ENCODE assay signal across 2 cellular contexts in the genomic region with DNA sequence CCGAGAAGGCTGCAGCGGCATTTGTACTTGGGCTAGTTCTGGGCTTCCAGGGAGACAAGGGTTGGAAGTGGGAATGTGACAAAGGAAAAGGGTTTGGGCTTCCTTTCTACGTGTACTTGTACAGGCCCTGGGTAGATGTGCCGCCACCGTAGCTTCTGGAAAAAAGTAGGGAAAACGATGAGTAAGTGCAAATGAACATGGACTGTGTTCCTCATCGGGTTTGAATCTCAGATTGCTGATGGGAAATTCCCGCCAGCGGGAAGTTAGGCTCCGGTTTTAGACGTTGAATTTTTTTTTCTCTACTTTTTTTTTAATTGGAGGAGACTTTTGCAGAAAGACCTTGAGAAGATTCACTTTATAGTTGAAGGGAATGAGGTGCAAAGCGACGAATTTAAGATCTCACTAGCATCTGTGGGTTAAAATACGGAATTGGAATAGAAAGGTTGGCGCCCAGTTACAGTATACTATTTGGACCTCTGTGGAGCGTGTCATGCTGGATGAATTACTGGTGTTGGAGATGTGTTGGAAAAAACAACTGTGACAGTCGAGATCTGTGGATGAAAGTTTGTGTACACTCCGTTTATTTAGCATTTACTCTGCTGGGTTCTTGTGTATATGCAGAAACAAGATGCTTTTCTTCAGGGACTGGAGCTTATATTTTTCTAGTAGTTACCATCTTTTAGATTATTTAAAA.
TF ChIP-seq lines count a peak whose summit lies in the region.

No MANE protein-coding gene starts in this region.

TF ChIP-seq in GM12878, 131 proteins besides CTCF, POLR2A, EP300 and RAD21 (continues in another document):
- TF ChIP-seq, protein P1, sequence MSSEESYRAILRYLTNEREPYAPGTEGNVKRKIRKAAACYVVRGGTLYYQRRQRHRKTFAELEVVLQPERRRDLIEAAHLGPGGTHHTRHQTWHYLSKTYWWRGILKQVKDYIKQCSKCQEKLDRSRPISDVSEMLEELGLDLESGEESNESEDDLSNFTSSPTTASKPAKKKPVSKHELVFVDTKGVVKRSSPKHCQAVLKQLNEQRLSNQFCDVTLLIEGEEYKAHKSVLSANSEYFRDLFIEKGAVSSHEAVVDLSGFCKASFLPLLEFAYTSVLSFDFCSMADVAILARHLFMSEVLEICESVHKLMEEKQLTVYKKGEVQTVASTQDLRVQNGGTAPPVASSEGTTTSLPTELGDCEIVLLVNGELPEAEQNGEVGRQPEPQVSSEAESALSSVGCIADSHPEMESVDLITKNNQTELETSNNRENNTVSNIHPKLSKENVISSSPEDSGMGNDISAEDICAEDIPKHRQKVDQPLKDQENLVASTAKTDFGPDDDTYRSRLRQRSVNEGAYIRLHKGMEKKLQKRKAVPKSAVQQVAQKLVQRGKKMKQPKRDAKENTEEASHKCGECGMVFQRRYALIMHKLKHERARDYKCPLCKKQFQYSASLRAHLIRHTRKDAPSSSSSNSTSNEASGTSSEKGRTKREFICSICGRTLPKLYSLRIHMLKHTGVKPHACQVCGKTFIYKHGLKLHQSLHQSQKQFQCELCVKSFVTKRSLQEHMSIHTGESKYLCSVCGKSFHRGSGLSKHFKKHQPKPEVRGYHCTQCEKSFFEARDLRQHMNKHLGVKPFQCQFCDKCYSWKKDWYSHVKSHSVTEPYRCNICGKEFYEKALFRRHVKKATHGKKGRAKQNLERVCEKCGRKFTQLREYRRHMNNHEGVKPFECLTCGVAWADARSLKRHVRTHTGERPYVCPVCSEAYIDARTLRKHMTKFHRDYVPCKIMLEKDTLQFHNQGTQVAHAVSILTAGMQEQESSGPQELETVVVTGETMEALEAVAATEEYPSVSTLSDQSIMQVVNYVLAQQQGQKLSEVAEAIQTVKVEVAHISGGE (CRISPR knock-in tag; IDR thresholded peaks at IDR 0.05): no peak
- TF ChIP-seq NR2C2 (IDR thresholded peaks at IDR 0.05; ENCODE audit: borderline replicate concordance, control insufficient read depth, insufficient read length, low read depth): no peak
- peak; percentile 49 to 64 for TF ChIP-seq IKZF2 (IDR thresholded peaks at IDR 0.05)
- no peak for TF ChIP-seq SMAD5 (IDR thresholded peaks at IDR 0.05; ENCODE audit: low read depth)
- TF ChIP-seq, protein P2, sequence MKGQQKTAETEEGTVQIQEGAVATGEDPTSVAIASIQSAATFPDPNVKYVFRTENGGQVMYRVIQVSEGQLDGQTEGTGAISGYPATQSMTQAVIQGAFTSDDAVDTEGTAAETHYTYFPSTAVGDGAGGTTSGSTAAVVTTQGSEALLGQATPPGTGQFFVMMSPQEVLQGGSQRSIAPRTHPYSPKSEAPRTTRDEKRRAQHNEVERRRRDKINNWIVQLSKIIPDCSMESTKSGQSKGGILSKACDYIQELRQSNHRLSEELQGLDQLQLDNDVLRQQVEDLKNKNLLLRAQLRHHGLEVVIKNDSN (IDR thresholded peaks at IDR 0.05; ENCODE audit: borderline replicate concordance, extremely low read length, insufficient read depth, low read depth, low read length): no peak
- TF ChIP-seq RB1 (IDR thresholded peaks at IDR 0.05; ENCODE audit: borderline replicate concordance): no peak
- TF ChIP-seq RELB (IDR thresholded peaks at IDR 0.05; ENCODE audit: low read depth): peak; percentile 64; the same call in 1 of the 2 replicates
- no peak for TF ChIP-seq ZNF274 (IDR thresholded peaks at IDR 0.05; ENCODE audit: insufficient read depth, insufficient read length)
- TF ChIP-seq PAX8 (IDR thresholded peaks at IDR 0.05): no peak
- TF ChIP-seq POLR2AphosphoS5 (IDR thresholded peaks at IDR 0.05; ENCODE audit: low read length): peak; percentile 35; the same call in 1 of the 2 replicates
- TF ChIP-seq ETV6 (conservative IDR thresholded peaks at IDR 0.05 in 1 of 2, IDR thresholded peaks at IDR 0.05 in 1 of 2; ENCODE audit: borderline replicate concordance in 1 of 2, low read depth in 1 of 2): no peak
- TF ChIP-seq ZZZ3 (IDR thresholded peaks at IDR 0.05; ENCODE audit: control insufficient read depth, insufficient read length, low read depth): no peak
- TF ChIP-seq SP1 (IDR thresholded peaks at IDR 0.05; ENCODE audit: low read depth, low read length): no peak
- no peak for TF ChIP-seq YY1 (IDR thresholded peaks at IDR 0.05; ENCODE audit: low read depth, low read length)
- TF ChIP-seq PKNOX1 (IDR thresholded peaks at IDR 0.05): no peak
- no peak for TF ChIP-seq SREBF1 (IDR thresholded peaks at IDR 0.05; ENCODE audit: low read length)
- no peak for TF ChIP-seq BHLHE40 (IDR thresholded peaks at IDR 0.05; ENCODE audit: borderline replicate concordance in 1 of 2, low read depth in 2 of 2, low read length in 1 of 2)

TF ChIP-seq in liver, 16 proteins besides CTCF, POLR2A, EP300 and RAD21:
- no peak for TF ChIP-seq RXRA (IDR thresholded peaks at IDR 0.05)
- TF ChIP-seq, protein P3, sequence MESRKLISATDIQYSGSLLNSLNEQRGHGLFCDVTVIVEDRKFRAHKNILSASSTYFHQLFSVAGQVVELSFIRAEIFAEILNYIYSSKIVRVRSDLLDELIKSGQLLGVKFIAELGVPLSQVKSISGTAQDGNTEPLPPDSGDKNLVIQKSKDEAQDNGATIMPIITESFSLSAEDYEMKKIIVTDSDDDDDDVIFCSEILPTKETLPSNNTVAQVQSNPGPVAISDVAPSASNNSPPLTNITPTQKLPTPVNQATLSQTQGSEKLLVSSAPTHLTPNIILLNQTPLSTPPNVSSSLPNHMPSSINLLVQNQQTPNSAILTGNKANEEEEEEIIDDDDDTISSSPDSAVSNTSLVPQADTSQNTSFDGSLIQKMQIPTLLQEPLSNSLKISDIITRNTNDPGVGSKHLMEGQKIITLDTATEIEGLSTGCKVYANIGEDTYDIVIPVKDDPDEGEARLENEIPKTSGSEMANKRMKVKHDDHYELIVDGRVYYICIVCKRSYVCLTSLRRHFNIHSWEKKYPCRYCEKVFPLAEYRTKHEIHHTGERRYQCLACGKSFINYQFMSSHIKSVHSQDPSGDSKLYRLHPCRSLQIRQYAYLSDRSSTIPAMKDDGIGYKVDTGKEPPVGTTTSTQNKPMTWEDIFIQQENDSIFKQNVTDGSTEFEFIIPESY (IDR thresholded peaks at IDR 0.05): no peak
- no peak for TF ChIP-seq YY1 (IDR thresholded peaks at IDR 0.05)
- TF ChIP-seq HNF4A (conservative IDR thresholded peaks at IDR 0.05): no peak
- TF ChIP-seq, protein P4, sequence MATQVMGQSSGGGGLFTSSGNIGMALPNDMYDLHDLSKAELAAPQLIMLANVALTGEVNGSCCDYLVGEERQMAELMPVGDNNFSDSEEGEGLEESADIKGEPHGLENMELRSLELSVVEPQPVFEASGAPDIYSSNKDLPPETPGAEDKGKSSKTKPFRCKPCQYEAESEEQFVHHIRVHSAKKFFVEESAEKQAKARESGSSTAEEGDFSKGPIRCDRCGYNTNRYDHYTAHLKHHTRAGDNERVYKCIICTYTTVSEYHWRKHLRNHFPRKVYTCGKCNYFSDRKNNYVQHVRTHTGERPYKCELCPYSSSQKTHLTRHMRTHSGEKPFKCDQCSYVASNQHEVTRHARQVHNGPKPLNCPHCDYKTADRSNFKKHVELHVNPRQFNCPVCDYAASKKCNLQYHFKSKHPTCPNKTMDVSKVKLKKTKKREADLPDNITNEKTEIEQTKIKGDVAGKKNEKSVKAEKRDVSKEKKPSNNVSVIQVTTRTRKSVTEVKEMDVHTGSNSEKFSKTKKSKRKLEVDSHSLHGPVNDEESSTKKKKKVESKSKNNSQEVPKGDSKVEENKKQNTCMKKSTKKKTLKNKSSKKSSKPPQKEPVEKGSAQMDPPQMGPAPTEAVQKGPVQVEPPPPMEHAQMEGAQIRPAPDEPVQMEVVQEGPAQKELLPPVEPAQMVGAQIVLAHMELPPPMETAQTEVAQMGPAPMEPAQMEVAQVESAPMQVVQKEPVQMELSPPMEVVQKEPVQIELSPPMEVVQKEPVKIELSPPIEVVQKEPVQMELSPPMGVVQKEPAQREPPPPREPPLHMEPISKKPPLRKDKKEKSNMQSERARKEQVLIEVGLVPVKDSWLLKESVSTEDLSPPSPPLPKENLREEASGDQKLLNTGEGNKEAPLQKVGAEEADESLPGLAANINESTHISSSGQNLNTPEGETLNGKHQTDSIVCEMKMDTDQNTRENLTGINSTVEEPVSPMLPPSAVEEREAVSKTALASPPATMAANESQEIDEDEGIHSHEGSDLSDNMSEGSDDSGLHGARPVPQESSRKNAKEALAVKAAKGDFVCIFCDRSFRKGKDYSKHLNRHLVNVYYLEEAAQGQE (IDR thresholded peaks at IDR 0.05): no peak
- TF ChIP-seq FOXA2 (IDR thresholded peaks at IDR 0.05): no peak
- TF ChIP-seq MAX (IDR thresholded peaks at IDR 0.05): no peak
- TF ChIP-seq FOXA1 (IDR thresholded peaks at IDR 0.05): no peak
- TF ChIP-seq HNF4G (IDR thresholded peaks at IDR 0.05): no peak
- no peak for TF ChIP-seq SP1 (IDR thresholded peaks at IDR 0.05)
- TF ChIP-seq TAF1 (conservative IDR thresholded peaks at IDR 0.05): no peak
- no peak for TF ChIP-seq EGR1 (IDR thresholded peaks at IDR 0.05; ENCODE audit: low read depth in 2 of 2)
